8 cellular contexts compared by ENCODE assay signal in the genomic region with DNA sequence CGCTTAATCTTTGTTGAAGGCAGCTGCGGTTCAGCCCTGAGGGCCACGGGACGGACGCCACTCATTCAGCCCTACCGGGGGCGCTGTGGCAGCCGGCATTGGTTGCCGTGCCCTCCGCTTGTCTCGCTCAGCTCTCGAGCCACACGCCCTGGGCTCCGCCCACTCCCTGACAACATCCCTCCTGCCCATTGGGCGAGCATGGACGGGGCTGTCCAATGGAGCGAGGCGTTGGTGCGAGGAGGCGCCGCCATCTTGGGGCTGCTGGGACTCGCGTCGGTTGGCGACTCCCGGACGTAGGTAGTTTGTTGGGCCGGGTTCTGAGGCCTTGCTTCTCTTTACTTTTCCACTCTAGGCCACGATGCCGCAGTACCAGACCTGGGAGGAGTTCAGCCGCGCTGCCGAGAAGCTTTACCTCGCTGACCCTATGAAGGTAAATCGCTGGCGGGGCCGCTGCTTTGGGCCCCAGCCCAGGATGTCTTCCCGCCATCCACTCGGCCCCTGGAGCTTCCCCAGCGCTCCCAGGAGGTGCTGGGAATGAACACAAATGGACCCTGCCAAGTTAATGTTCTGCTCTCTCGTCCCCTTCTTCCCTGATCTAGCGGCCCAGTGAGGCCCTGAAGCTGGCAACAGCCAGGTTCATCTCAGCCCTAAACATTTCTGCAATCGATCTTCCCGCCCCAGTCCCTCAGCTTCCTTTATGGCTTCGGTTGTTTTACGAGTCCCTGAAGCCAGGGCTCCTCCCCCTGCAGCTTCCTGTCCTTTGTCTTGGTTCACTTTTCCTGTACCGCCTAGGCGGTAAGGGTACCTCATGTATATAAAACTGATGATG. TPM values are rescaled to one million over a fixed set of nuclear protein-coding genes. Genes with fewer than 3 reads are reported as not detected.
DNase-seq lines count a peak whose midpoint lies in the region; ATAC-seq and TF ChIP-seq lines count a peak whose summit lies in the region.

A gene with protein sequence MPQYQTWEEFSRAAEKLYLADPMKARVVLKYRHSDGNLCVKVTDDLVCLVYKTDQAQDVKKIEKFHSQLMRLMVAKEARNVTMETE (plus strand): TSS at position 244 of the 829 bp plus-strand sequence. CDS start 115 bp downstream, at position 359.

- 0 out of 2 replicates have a peak within 1 kb of the TSS, but pooled peaks have one; percentile 25 for H2AFZ ChIP-seq in GM23338

- no peak within 1 kb of the TSS for H3K4me3 Mint-ChIP-seq in GM23338
- no peak within 1 kb of the TSS for H3K4me3 Mint-ChIP-seq in naive thymus-derived CD8-positive, alpha-beta T cell

- peak; percentile 97 for ATAC-seq in GM23338
- ATAC-seq in naive thymus-derived CD8-positive, alpha-beta T cell: peak; percentile 92

- peaks cover 33% of the 10 kb centered on the region for H3K4me1 Mint-ChIP-seq in GM23338
- H3K4me1 Mint-ChIP-seq in naive thymus-derived CD8-positive, alpha-beta T cell: peaks cover 23 to 58% (median 49%) of the 10 kb centered on the region in 4 donors

- peaks cover 31% of the 10 kb centered on the region for H3K4me1 ChIP-seq in GM23338 (ENCODE audit: insufficient read depth)

- TF ChIP-seq CTCF in GM23338 (conservative IDR thresholded peaks at IDR 0.05; ENCODE audit: low read depth in 2 of 2) (peak; percentile 74 to 91), fibroblast of mammary gland (conservative IDR thresholded peaks at IDR 0.05; ENCODE audit: control insufficient read depth, insufficient read depth, low read depth, low read length) (peak; percentile 77)

- H3K4me3 ChIP-seq in GM23338: peak within 1 kb of the TSS; percentile 74
- peak within 1 kb of the TSS; percentile 97 for H3K4me3 ChIP-seq in fibroblast of mammary gland (ENCODE audit: control insufficient read depth, low read depth, low read length)

- H3K27ac Mint-ChIP-seq in GM23338: no peak within 1 kb of the TSS
- no peak within 1 kb of the TSS for H3K27ac Mint-ChIP-seq in naive thymus-derived CD8-positive, alpha-beta T cell

- 0 out of 2 replicates have a peak, but pooled peaks cover 3% of the 10 kb centered on the region for H3F3A ChIP-seq in GM23338 (replicated peaks; ENCODE audit: low read depth)

- H3K27me3 ChIP-seq in GM23338 (ENCODE audit: insufficient read depth): no peaks in the 10 kb centered on the region

- POLR2A ChIA-PET in naive thymus-derived CD8-positive, alpha-beta T cell (lab: Charles Lee): interaction anchor here (0.5 to 3.8 kb wide), 53 partner anchors 9 to 876 kb away, joined by 3 to 101 read pairs (median 5); partner anchors contain the start of genes ACBD3, ENAH, EPHX1 and H3-3A

- DNase-seq in EL (peak; percentile 99), GM23338 (ENCODE audit: low spot score) (peak; percentile 100), LHCN-M2 (ENCODE audit: low read depth) (peak; percentile 98), RPMI7951 (ENCODE audit: low read depth) (peak; percentile 97), fibroblast of mammary gland (ENCODE audit: low read depth) (peak; percentile 97)
- peak; percentile 98 for DNase-seq in activated T-helper 1 cell treated with anti-CD3 and anti-CD28 coated beads, Interleukin-2, amount 50 U/mL, for 16 hours (ENCODE audit: low read depth in 1 of 2, low spot score in 1 of 2)
- peak; percentile 95 to 100 (median 99) for DNase-seq in naive thymus-derived CD8-positive, alpha-beta T cell
- DNase-seq in stimulated activated naive CD4-positive, alpha-beta T cell (lab: John Stamatoyannopoulos, UW): peak; percentile 95 to 99 (median 98)

- H3K27me3 Mint-ChIP-seq in GM23338 (ENCODE audit: insufficient read depth, low read depth, poor library complexity): peaks cover 5% of the 10 kb centered on the region
- H3K27me3 Mint-ChIP-seq in naive thymus-derived CD8-positive, alpha-beta T cell: no peaks in the 10 kb centered on the region

- H3K9me3 Mint-ChIP-seq in GM23338: no peaks in the 10 kb centered on the region
- peaks cover 0 to 9% (median 0%) of the 10 kb centered on the region in 9 donors for H3K9me3 Mint-ChIP-seq in naive thymus-derived CD8-positive, alpha-beta T cell

- peak within 1 kb of the TSS; percentile 98 for H3K27ac ChIP-seq in GM23338 (ENCODE audit: low read depth)

- H3K4me2 ChIP-seq in GM23338: peak within 1 kb of the TSS; percentile 86

- no peaks in the 10 kb centered on the region for H3K9me2 ChIP-seq in GM23338 (ENCODE audit: insufficient read depth)

- no peaks in the 10 kb centered on the region for H3K36me3 ChIP-seq in GM23338 (ENCODE audit: insufficient read depth)

- H4K20me1 ChIP-seq in GM23338 (replicated peaks; ENCODE audit: insufficient read depth): peaks cover 10% of the 10 kb centered on the region

- H3K36me3 Mint-ChIP-seq in GM23338 (ENCODE audit: low read depth): peaks cover 28% of the 10 kb centered on the region; the same call in 2 of the 3 replicates
- peaks cover 5 to 28% (median 13%) of the 10 kb centered on the region in 3 donors for H3K36me3 Mint-ChIP-seq in naive thymus-derived CD8-positive, alpha-beta T cell

- peaks cover 56% of the 10 kb centered on the region for H3K79me2 ChIP-seq in GM23338 (replicated peaks; ENCODE audit: insufficient read depth)

TF ChIP-seq in GM23338, 12 proteins besides CTCF, POLR2A, EP300 and RAD21 (continues in another document):
- TF ChIP-seq CREB1 (CRISPR knock-in tag; IDR thresholded peaks at IDR 0.05; ENCODE audit: low read depth) (peak; percentile 29; the same call in 1 of the 2 replicates), POLR2AphosphoS5 (IDR thresholded peaks at IDR 0.05; ENCODE audit: low read depth) (peak; percentile 61), ZNF462 (CRISPR knock-in tag; IDR thresholded peaks at IDR 0.05) (no peak), ZNF331 (CRISPR knock-in tag; IDR thresholded peaks at IDR 0.05; ENCODE audit: low read depth) (no peak), STAT1 (IDR thresholded peaks at IDR 0.05; ENCODE audit: unreplicated experiment) (no peak), NANOG (IDR thresholded peaks at IDR 0.05; ENCODE audit: borderline replicate concordance) (no peak), EZH2 (IDR thresholded peaks at IDR 0.05; ENCODE audit: low read depth, unreplicated experiment) (no peak), JUNB (IDR thresholded peaks at IDR 0.05; ENCODE audit: unreplicated experiment) (no peak)

RNA-seq across cellular contexts. Expression of the gene that starts here (rescaled TPM):
- 640 and 749 TPM in 2 replicates for total RNA-seq in GM23338 (2014; rRNA removed; shearing (Covaris generic))
- 590 and 728 TPM in 2 replicates for polyA plus RNA-seq in GM23338 (2016; fragmentation: Nextera tagmentation; extraction: Ambion mirVana)
- total RNA-seq in LHCN-M2 (2014; rRNA removed): 407 and 426 TPM in 2 replicates
- 181 TPM for polyA plus RNA-seq in LHCN-M2 (2012)
- total RNA-seq in RPMI7951 (2014; rRNA removed; shearing (Covaris generic)): 513 and 555 TPM in 2 replicates
- 100 to 1,000 TPM; 168 to 181 TPM for total RNA-seq in naive thymus-derived CD8-positive, alpha-beta T cell
- 100 to 1,000 TPM; 273 to 350 (median 288) TPM for polyA plus RNA-seq in naive thymus-derived CD8-positive, alpha-beta T cell

Comparison
In these comparisons a context has a peak if more than half of its experiments do, and no peak if none do; other contexts are left out.
1. Peak in every context shown above with its lines: DNase-seq, ATAC-seq, H3K4me3 ChIP-seq and H3K27ac ChIP-seq.